1 cellular context compared by ENCODE assay signal in genomic region chr9:97981828-97982164, GRCh38.
TF ChIP-seq lines count a peak whose summit lies in the region.

No MANE protein-coding gene starts in this region.

TF ChIP-seq in GM23338, 12 proteins besides CTCF, POLR2A, EP300 and RAD21 (continued from another document):
- TF ChIP-seq, protein P1, sequence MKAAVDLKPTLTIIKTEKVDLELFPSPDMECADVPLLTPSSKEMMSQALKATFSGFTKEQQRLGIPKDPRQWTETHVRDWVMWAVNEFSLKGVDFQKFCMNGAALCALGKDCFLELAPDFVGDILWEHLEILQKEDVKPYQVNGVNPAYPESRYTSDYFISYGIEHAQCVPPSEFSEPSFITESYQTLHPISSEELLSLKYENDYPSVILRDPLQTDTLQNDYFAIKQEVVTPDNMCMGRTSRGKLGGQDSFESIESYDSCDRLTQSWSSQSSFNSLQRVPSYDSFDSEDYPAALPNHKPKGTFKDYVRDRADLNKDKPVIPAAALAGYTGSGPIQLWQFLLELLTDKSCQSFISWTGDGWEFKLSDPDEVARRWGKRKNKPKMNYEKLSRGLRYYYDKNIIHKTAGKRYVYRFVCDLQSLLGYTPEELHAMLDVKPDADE (IDR thresholded peaks at IDR 0.05): no peak
- no peak for TF ChIP-seq EZH2phosphoT487 (IDR thresholded peaks at IDR 0.05; ENCODE audit: unreplicated experiment)
